ENCODE assay signal across 1 cellular context in the genomic region with DNA sequence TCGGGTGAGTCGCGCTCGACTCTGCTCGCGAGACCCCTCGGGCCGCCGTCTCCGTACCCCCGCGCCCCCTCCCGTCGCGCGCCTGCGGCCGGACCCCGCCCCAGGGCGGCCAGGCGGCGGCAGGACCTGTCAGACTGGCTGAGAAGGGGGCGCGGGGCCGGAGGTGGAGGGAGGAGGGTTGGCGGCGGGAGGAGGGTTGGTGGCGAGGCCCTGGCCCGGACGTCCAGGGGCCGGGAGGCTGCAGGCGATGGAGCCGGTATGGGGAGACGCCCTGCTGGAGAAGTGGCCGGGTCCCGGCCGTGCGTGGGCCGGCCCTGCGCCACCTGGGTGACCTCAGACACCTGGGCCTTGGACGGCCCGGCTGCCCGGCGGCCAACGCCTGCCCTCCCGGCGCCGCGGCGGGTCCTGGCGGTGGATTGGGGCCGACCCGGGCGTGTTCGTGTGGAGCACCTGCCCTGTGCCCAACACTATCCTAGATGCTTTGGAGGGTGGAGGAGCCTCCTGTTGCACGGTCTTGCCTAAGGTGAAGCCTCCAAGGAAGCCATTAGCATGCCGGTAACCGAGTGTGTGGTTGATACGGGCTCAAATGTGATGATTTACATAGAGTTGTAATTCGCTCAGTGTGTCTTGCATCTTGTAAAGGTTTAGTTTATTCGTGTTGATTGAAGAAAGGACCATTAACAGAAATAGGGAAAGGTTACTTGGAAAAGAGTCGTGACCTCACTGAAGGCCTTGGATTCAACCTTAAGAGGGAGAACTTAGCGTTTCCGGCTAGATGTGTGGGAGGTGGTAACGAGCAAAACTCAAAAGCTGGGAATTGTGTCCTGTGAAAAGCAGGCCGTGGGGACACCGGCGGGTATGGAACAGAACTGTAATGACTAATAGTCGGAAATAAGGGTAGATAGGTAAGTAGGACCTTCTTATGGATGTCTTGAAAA.
TF ChIP-seq lines count a peak whose summit lies in the region.

No MANE protein-coding gene starts in this region.

TF ChIP-seq in GM12878, 131 proteins besides CTCF, POLR2A, EP300 and RAD21 (continued from another document and continues in another):
- TF ChIP-seq NFXL1 (IDR thresholded peaks at IDR 0.05; ENCODE audit: borderline replicate concordance) (no peak), NR2F1 (conservative IDR thresholded peaks at IDR 0.05) (0 out of 2 replicates have a peak, but pooled peaks have one; percentile 33), ZNF274 (IDR thresholded peaks at IDR 0.05; ENCODE audit: insufficient read depth, insufficient read length) (no peak), ZNF24 (IDR thresholded peaks at IDR 0.05) (no peak), SMAD5 (IDR thresholded peaks at IDR 0.05; ENCODE audit: low read depth) (no peak), KLF5 (IDR thresholded peaks at IDR 0.05; ENCODE audit: partially characterized antibody) (no peak), KDM1A (IDR thresholded peaks at IDR 0.05; ENCODE audit: borderline replicate concordance) (no peak), LARP7 (IDR thresholded peaks at IDR 0.05) (0 out of 2 replicates have a peak, but pooled peaks have one; percentile 37), BHLHE40 (IDR thresholded peaks at IDR 0.05; ENCODE audit: borderline replicate concordance in 1 of 2, low read depth in 2 of 2, low read length in 1 of 2) (no peak), TCF3 (IDR thresholded peaks at IDR 0.05; ENCODE audit: borderline replicate concordance, insufficient read depth, low read depth, low read length) (0 out of 2 replicates have a peak, but pooled peaks have one; percentile 33), ZNF207 (IDR thresholded peaks at IDR 0.05; ENCODE audit: borderline replicate concordance) (no peak), CHD2 (IDR thresholded peaks at IDR 0.05; ENCODE audit: borderline replicate concordance, low read depth, low read length) (no peak; the same call in none of the 2 replicates), TARDBP (IDR thresholded peaks at IDR 0.05; ENCODE audit: borderline replicate concordance) (no peak), PML (IDR thresholded peaks at IDR 0.05; ENCODE audit: low read length) (no peak), PAX5 (IDR thresholded peaks at IDR 0.05; ENCODE audit: borderline replicate concordance, low read depth, low read length) (no peak), CBX5 (IDR thresholded peaks at IDR 0.05; ENCODE audit: low read depth) (no peak), SREBF1 (IDR thresholded peaks at IDR 0.05; ENCODE audit: low read length) (no peak), MEF2A (IDR thresholded peaks at IDR 0.05; ENCODE audit: insufficient read depth, low read depth, low read length) (no peak), ESRRA (IDR thresholded peaks at IDR 0.05; ENCODE audit: low read length) (no peak), GABPA (IDR thresholded peaks at IDR 0.05; ENCODE audit: low read depth) (no peak), CBFB (IDR thresholded peaks at IDR 0.05; ENCODE audit: low read depth) (0 out of 2 replicates have a peak, but pooled peaks have one; percentile 21), BMI1 (IDR thresholded peaks at IDR 0.05; ENCODE audit: borderline replicate concordance) (no peak), BRCA1 (IDR thresholded peaks at IDR 0.05; ENCODE audit: low read depth, low read length) (no peak), NFYA (IDR thresholded peaks at IDR 0.05; ENCODE audit: borderline replicate concordance, low read depth, low read length) (no peak), MTA3 (IDR thresholded peaks at IDR 0.05; ENCODE audit: borderline replicate concordance, low read length) (no peak), RFX5 (IDR thresholded peaks at IDR 0.05; ENCODE audit: low read depth, low read length) (no peak), BCL11A (IDR thresholded peaks at IDR 0.05; ENCODE audit: low read depth, low read length) (no peak), WRNIP1 (IDR thresholded peaks at IDR 0.05; ENCODE audit: borderline replicate concordance, low read depth, low read length) (no peak)
- TF ChIP-seq, protein P1, sequence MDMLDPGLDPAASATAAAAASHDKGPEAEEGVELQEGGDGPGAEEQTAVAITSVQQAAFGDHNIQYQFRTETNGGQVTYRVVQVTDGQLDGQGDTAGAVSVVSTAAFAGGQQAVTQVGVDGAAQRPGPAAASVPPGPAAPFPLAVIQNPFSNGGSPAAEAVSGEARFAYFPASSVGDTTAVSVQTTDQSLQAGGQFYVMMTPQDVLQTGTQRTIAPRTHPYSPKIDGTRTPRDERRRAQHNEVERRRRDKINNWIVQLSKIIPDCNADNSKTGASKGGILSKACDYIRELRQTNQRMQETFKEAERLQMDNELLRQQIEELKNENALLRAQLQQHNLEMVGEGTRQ (IDR thresholded peaks at IDR 0.05; ENCODE audit: borderline replicate concordance, low read depth, low read length) = no peak
- TF ChIP-seq, protein P2, sequence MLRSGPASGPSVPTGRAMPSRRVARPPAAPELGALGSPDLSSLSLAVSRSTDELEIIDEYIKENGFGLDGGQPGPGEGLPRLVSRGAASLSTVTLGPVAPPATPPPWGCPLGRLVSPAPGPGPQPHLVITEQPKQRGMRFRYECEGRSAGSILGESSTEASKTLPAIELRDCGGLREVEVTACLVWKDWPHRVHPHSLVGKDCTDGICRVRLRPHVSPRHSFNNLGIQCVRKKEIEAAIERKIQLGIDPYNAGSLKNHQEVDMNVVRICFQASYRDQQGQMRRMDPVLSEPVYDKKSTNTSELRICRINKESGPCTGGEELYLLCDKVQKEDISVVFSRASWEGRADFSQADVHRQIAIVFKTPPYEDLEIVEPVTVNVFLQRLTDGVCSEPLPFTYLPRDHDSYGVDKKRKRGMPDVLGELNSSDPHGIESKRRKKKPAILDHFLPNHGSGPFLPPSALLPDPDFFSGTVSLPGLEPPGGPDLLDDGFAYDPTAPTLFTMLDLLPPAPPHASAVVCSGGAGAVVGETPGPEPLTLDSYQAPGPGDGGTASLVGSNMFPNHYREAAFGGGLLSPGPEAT (IDR thresholded peaks at IDR 0.05; ENCODE audit: low read depth) = peak; percentile 44; the same call in 1 of the 2 replicates
- TF ChIP-seq, protein P3, sequence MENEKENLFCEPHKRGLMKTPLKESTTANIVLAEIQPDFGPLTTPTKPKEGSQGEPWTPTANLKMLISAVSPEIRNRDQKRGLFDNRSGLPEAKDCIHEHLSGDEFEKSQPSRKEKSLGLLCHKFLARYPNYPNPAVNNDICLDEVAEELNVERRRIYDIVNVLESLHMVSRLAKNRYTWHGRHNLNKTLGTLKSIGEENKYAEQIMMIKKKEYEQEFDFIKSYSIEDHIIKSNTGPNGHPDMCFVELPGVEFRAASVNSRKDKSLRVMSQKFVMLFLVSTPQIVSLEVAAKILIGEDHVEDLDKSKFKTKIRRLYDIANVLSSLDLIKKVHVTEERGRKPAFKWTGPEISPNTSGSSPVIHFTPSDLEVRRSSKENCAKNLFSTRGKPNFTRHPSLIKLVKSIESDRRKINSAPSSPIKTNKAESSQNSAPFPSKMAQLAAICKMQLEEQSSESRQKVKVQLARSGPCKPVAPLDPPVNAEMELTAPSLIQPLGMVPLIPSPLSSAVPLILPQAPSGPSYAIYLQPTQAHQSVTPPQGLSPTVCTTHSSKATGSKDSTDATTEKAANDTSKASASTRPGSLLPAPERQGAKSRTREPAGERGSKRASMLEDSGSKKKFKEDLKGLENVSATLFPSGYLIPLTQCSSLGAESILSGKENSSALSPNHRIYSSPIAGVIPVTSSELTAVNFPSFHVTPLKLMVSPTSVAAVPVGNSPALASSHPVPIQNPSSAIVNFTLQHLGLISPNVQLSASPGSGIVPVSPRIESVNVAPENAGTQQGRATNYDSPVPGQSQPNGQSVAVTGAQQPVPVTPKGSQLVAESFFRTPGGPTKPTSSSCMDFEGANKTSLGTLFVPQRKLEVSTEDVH (IDR thresholded peaks at IDR 0.05; ENCODE audit: low read depth, partially characterized antibody) = no peak
- TF ChIP-seq, protein P4, sequence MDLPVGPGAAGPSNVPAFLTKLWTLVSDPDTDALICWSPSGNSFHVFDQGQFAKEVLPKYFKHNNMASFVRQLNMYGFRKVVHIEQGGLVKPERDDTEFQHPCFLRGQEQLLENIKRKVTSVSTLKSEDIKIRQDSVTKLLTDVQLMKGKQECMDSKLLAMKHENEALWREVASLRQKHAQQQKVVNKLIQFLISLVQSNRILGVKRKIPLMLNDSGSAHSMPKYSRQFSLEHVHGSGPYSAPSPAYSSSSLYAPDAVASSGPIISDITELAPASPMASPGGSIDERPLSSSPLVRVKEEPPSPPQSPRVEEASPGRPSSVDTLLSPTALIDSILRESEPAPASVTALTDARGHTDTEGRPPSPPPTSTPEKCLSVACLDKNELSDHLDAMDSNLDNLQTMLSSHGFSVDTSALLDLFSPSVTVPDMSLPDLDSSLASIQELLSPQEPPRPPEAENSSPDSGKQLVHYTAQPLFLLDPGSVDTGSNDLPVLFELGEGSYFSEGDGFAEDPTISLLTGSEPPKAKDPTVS (IDR thresholded peaks at IDR 0.05; ENCODE audit: low read depth, low read length) = no peak
- TF ChIP-seq, protein P5, sequence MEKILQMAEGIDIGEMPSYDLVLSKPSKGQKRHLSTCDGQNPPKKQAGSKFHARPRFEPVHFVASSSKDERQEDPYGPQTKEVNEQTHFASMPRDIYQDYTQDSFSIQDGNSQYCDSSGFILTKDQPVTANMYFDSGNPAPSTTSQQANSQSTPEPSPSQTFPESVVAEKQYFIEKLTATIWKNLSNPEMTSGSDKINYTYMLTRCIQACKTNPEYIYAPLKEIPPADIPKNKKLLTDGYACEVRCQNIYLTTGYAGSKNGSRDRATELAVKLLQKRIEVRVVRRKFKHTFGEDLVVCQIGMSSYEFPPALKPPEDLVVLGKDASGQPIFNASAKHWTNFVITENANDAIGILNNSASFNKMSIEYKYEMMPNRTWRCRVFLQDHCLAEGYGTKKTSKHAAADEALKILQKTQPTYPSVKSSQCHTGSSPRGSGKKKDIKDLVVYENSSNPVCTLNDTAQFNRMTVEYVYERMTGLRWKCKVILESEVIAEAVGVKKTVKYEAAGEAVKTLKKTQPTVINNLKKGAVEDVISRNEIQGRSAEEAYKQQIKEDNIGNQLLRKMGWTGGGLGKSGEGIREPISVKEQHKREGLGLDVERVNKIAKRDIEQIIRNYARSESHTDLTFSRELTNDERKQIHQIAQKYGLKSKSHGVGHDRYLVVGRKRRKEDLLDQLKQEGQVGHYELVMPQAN (conservative IDR thresholded peaks at IDR 0.05) = peak; percentile 81
- TF ChIP-seq, protein P6, sequence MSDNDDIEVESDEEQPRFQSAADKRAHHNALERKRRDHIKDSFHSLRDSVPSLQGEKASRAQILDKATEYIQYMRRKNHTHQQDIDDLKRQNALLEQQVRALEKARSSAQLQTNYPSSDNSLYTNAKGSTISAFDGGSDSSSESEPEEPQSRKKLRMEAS (IDR thresholded peaks at IDR 0.05; ENCODE audit: low read depth, low read length) = no peak
- TF ChIP-seq, protein P7, sequence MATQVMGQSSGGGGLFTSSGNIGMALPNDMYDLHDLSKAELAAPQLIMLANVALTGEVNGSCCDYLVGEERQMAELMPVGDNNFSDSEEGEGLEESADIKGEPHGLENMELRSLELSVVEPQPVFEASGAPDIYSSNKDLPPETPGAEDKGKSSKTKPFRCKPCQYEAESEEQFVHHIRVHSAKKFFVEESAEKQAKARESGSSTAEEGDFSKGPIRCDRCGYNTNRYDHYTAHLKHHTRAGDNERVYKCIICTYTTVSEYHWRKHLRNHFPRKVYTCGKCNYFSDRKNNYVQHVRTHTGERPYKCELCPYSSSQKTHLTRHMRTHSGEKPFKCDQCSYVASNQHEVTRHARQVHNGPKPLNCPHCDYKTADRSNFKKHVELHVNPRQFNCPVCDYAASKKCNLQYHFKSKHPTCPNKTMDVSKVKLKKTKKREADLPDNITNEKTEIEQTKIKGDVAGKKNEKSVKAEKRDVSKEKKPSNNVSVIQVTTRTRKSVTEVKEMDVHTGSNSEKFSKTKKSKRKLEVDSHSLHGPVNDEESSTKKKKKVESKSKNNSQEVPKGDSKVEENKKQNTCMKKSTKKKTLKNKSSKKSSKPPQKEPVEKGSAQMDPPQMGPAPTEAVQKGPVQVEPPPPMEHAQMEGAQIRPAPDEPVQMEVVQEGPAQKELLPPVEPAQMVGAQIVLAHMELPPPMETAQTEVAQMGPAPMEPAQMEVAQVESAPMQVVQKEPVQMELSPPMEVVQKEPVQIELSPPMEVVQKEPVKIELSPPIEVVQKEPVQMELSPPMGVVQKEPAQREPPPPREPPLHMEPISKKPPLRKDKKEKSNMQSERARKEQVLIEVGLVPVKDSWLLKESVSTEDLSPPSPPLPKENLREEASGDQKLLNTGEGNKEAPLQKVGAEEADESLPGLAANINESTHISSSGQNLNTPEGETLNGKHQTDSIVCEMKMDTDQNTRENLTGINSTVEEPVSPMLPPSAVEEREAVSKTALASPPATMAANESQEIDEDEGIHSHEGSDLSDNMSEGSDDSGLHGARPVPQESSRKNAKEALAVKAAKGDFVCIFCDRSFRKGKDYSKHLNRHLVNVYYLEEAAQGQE (IDR thresholded peaks at IDR 0.05; ENCODE audit: low read depth, low read length) = no peak
- TF ChIP-seq, protein P8, sequence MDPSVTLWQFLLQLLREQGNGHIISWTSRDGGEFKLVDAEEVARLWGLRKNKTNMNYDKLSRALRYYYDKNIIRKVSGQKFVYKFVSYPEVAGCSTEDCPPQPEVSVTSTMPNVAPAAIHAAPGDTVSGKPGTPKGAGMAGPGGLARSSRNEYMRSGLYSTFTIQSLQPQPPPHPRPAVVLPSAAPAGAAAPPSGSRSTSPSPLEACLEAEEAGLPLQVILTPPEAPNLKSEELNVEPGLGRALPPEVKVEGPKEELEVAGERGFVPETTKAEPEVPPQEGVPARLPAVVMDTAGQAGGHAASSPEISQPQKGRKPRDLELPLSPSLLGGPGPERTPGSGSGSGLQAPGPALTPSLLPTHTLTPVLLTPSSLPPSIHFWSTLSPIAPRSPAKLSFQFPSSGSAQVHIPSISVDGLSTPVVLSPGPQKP (IDR thresholded peaks at IDR 0.05; ENCODE audit: low read depth, low read length) = no peak
- TF ChIP-seq, protein P9, sequence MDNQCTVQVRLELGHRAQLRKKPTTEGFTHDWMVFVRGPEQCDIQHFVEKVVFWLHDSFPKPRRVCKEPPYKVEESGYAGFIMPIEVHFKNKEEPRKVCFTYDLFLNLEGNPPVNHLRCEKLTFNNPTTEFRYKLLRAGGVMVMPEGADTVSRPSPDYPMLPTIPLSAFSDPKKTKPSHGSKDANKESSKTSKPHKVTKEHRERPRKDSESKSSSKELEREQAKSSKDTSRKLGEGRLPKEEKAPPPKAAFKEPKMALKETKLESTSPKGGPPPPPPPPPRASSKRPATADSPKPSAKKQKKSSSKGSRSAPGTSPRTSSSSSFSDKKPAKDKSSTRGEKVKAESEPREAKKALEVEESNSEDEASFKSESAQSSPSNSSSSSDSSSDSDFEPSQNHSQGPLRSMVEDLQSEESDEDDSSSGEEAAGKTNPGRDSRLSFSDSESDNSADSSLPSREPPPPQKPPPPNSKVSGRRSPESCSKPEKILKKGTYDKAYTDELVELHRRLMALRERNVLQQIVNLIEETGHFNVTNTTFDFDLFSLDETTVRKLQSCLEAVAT (IDR thresholded peaks at IDR 0.05) = no peak
